9 cellular contexts compared by ENCODE assay signal in genomic region chr9:37953775-37954437, GRCh38. TPM values are rescaled to one million over a fixed set of nuclear protein-coding genes. Genes with fewer than 3 reads are reported as not detected.
A peak's percentile ranks its signal among the peaks of the same experiment; 100 is the strongest.
DNase-seq lines count a peak whose midpoint lies in the region; ATAC-seq, FAIRE-seq and TF ChIP-seq lines count a peak whose summit lies in the region.
"Had no signal": no experiment of that assay in that cellular context is flagged by ENCODE, and none has a peak within 500 bp of the region (broad histone marks: within the 10 kb centered on the region; RNA-seq: fewer than 3 reads in every experiment).

No MANE protein-coding gene starts in this region.

- no peaks in the 10 kb centered on the region for H3K36me3 Mint-ChIP-seq in activated T-helper 17 cell treated with anti-CD3 and anti-CD28 coated beads, Interleukin-2, amount 50 U/mL, for 72 hours (ENCODE audit: low read depth)

- H3K27me3 Mint-ChIP-seq in activated T-helper 17 cell treated with anti-CD3 and anti-CD28 coated beads, Interleukin-2, amount 50 U/mL, for 72 hours, result no peaks in the 10 kb centered on the region

- no peaks in the 10 kb centered on the region for H3K79me2 ChIP-seq in HepG2 (ENCODE audit: insufficient read depth, low read length)
- H3K79me2 ChIP-seq: parathyroid adenoma had no signal

- H3K4me3 Mint-ChIP-seq in activated T-helper 17 cell treated with anti-CD3 and anti-CD28 coated beads, Interleukin-2, amount 50 U/mL, for 72 hours, result peak overlapping the region; percentile 71

- intact Hi-C loops in HepG2 (cut with micrococcal nuclease; ENCODE audit: unreplicated experiment), result no loop called here

- CTCF ChIA-PET in HepG2 (lab: Yijun Ruan, JAX; ENCODE audit: low intra/inter-chr PET ratio, low total read pairs), result no interaction called here

- peaks cover 31% of the 10 kb centered on the region for H3K4me1 Mint-ChIP-seq in activated T-helper 17 cell treated with anti-CD3 and anti-CD28 coated beads, Interleukin-2, amount 50 U/mL, for 72 hours

- no peak overlapping the region for H3K4me3 ChIP-seq in HepG2 (replicated peaks in 1 of 3; ENCODE audit: insufficient read depth in 1 of 3, low read depth in 2 of 3, low read length in 3 of 3)
- H3K4me3 ChIP-seq in suprapubic skin, result no peak overlapping the region

- POLR2A ChIA-PET in HepG2 (lab: Yijun Ruan, JAX), result no interaction called here

- TF ChIP-seq CTCF in GM20000 (IDR thresholded peaks at IDR 0.05; ENCODE audit: extremely low read depth, missing control alignments) (no peak), HepG2 (CRISPR knock-in tag; IDR thresholded peaks at IDR 0.05) (no peak), suprapubic skin (IDR thresholded peaks at IDR 0.05) (no peak)

- H4K20me1 ChIP-seq in HepG2 (ENCODE audit: insufficient read depth, low read length), result peaks cover 37% of the 10 kb centered on the region; the same call in 1 of the 2 replicates

- H3K27ac ChIP-seq in HepG2 (ENCODE audit: extremely low read length, insufficient read depth, low read length), result no peak overlapping the region
- peak overlapping the region; percentile 26 for H3K27ac ChIP-seq in suprapubic skin
- H3K27ac ChIP-seq: parathyroid adenoma had no signal

- H3K4me2 ChIP-seq in HepG2 (ENCODE audit: low read depth, low read length), result no peak overlapping the region

- no peaks in the 10 kb centered on the region for H3K9me3 Mint-ChIP-seq in activated T-helper 17 cell treated with anti-CD3 and anti-CD28 coated beads, Interleukin-2, amount 50 U/mL, for 72 hours

- no peak overlapping the region for H3K9ac ChIP-seq in HepG2 (ENCODE audit: insufficient read depth, low read depth, low read length)
- H3K9ac ChIP-seq: parathyroid adenoma had no signal

- TF ChIP-seq RAD21 in HepG2 (CRISPR knock-in tag; IDR thresholded peaks at IDR 0.05), result no peak

- DNase-seq in DMS53 treated with DMSO at 0.1 percent for 48 hours (lab: John Stamatoyannopoulos, UW; ENCODE audit: unreplicated experiment) (peak; percentile 15), GM20000 (ENCODE audit: low spot score) (peak; percentile 72), HepG2 (ENCODE audit: low spot score) (no peak), suprapubic skin (ENCODE audit: low spot score in 2 of 2) (no peak), NCI-H526 treated with DMSO at 0.1 percent for 48 hours (lab: John Stamatoyannopoulos, UW) (no peak), globus pallidus (ENCODE audit: low spot score) (no peak)

- H2AFZ ChIP-seq in HepG2 (ENCODE audit: low read length), result no peak overlapping the region
- H2AFZ ChIP-seq: parathyroid adenoma had no signal

- H3K27ac Mint-ChIP-seq in activated T-helper 17 cell treated with anti-CD3 and anti-CD28 coated beads, Interleukin-2, amount 50 U/mL, for 72 hours, result peak overlapping the region; percentile 88

- TF ChIP-seq POLR2A in HepG2 (IDR thresholded peaks at IDR 0.05; ENCODE audit: insufficient read depth in 1 of 2, low read depth in 2 of 2, low read length in 2 of 2) (no peak), suprapubic skin (IDR thresholded peaks at IDR 0.05) (no peak)

- in situ Hi-C loops in HepG2 (cut with HindIII; ENCODE audit: extremely low pct_ligation_motif_present, low pct_unique_long_range_greater_than_20kb), result no loop called here

- TF ChIP-seq EP300 in HepG2 (IDR thresholded peaks at IDR 0.05; ENCODE audit: low read depth in 2 of 2, low read length in 2 of 2), result no peak
- TF ChIP-seq EP300 in HepG2 (CRISPR knock-in tag; IDR thresholded peaks at IDR 0.05; ENCODE audit: borderline replicate concordance), result no peak
- no peak for TF ChIP-seq EP300 in suprapubic skin (IDR thresholded peaks at IDR 0.05)

- 95% methylated on average over 14 of the region's 14 CpGs for WGBS in HepG2 (ENCODE audit: low lambda C conversion rate)
- WGBS in suprapubic skin, result 45% methylated on average over 14 of the region's 14 CpGs

- no peaks in the 10 kb centered on the region for H3K27me3 ChIP-seq in HepG2 (ENCODE audit: control insufficient read depth in 1 of 2, insufficient read depth in 2 of 2, low read length in 2 of 2)
- no peaks in the 10 kb centered on the region for H3K27me3 ChIP-seq in suprapubic skin

- H3K4me1 ChIP-seq in HepG2 (ENCODE audit: insufficient read depth, low read length) (peaks cover 30% of the 10 kb centered on the region), suprapubic skin (peaks cover 16% of the 10 kb centered on the region)
- H3K4me1 ChIP-seq: parathyroid adenoma had no signal

- no TSS peak for BruUV-seq in HepG2 (replicated peaks; lab: Mats Ljungman, UMichigan)

- H3K9me3 ChIP-seq in HepG2 (ENCODE audit: low read length) (no peaks in the 10 kb centered on the region), suprapubic skin (no peaks in the 10 kb centered on the region)

- ATAC-seq in HG03520 (IDR thresholded peaks at IDR 0.05; ENCODE audit: unreplicated experiment) (peak; percentile 63), HepG2 (no peak)
- ATAC-seq in activated T-helper 17 cell treated with anti-CD3 and anti-CD28 coated beads, Interleukin-2, amount 50 U/mL, for 72 hours (replicated peaks), result peak; percentile 90

- no peak for FAIRE-seq in HepG2 (lab: Jason Lieb, UNC)

- H3K36me3 ChIP-seq in HepG2 (replicated peaks in 1 of 2; ENCODE audit: control insufficient read depth in 1 of 2, insufficient read depth in 2 of 2, low read length in 2 of 2) (peaks cover 48 to 96% of the 10 kb centered on the region in 2 experiments), suprapubic skin (peaks cover 28% of the 10 kb centered on the region)

TF ChIP-seq in HepG2, 621 proteins besides CTCF, POLR2A, EP300 and RAD21 (continues in another document):
- TF ChIP-seq ZKSCAN8 (CRISPR knock-in tag; IDR thresholded peaks at IDR 0.05; ENCODE audit: borderline replicate concordance), result no peak
- TF ChIP-seq ZNF512B (CRISPR knock-in tag; IDR thresholded peaks at IDR 0.05; ENCODE audit: borderline replicate concordance), result no peak

RNA-seq across cellular contexts. Expression of gene SLC25A51, which starts 50.0 kb away (rescaled TPM):
- 10 to 100 TPM; 20.4 to 34.7 TPM for total RNA-seq in activated T-helper 17 cell treated with anti-CD3 and anti-CD28 coated beads, Interleukin-2, amount 50 U/mL, for 72 hours
- total RNA-seq in HepG2 (2016; rRNA removed; fragmentation: Illumina TruSeq; extraction: Trizol) (37.7 and 40.7 TPM in 2 replicates), suprapubic skin (10 to 100 TPM; 21.0 to 31.6 (median 26.1) TPM)
- total RNA-seq in HepG2 (2016; cell fraction: cytosol; rRNA removed; fragmentation: Illumina TruSeq; extraction: Trizol; ENCODE audit: low read depth), result 39.8 and 41.5 TPM in 2 replicates
- 35.8 and 36.3 TPM in 2 replicates for total RNA-seq in HepG2 (2016; cell fraction: insoluble cytoplasmic fraction; rRNA removed; fragmentation: Illumina TruSeq; extraction: Trizol)
- 69.7 and 71.8 TPM in 2 replicates for total RNA-seq in HepG2 (2016; cell fraction: membrane; rRNA removed; fragmentation: Illumina TruSeq; extraction: Trizol)
- 20.0 and 24.7 TPM in 2 replicates for total RNA-seq in HepG2 (2016; cell fraction: nucleus; rRNA removed; fragmentation: Illumina TruSeq; extraction: Trizol)
- 14.6 and 15.4 TPM in 2 replicates for polyA plus RNA-seq in HepG2 (2011; rRNA removed)
- polyA plus RNA-seq in HepG2 (2011; cell fraction: cytosol; rRNA removed), result 8.9 and 11.5 TPM in 2 replicates
- polyA plus RNA-seq in HepG2 (2011; cell fraction: nucleus; rRNA removed), result 11.8 and 14.7 TPM in 2 replicates
- polyA plus RNA-seq in HepG2 (2012), result 6.0 and 8.4 TPM in 2 replicates
- polyA plus RNA-seq in HepG2 (2016; cell fraction: cytosol; fragmentation: Illumina TruSeq; extraction: Trizol; ENCODE audit: low read depth), result 44.8 and 48.9 TPM in 2 replicates
- 19.9 and 21.9 TPM in 2 replicates for polyA plus RNA-seq in HepG2 (2016; cell fraction: insoluble cytoplasmic fraction; fragmentation: Illumina TruSeq; extraction: Trizol; ENCODE audit: low read depth)
- polyA plus RNA-seq in HepG2 (2016; cell fraction: membrane; fragmentation: Illumina TruSeq; extraction: Trizol; ENCODE audit: low read depth), result 48.0 and 51.0 TPM in 2 replicates
- 17.6 and 20.1 TPM in 2 replicates for polyA plus RNA-seq in HepG2 (2016; cell fraction: nucleus; fragmentation: Illumina TruSeq; extraction: Trizol; ENCODE audit: insufficient read depth, low read depth)
- polyA minus RNA-seq in HepG2 (2011; rRNA and poly(A)+ RNA removed; ENCODE audit: low replicate concordance), result 41.7 and 51.3 TPM in 2 replicates
- 17.5 and 18.0 TPM in 2 replicates for polyA minus RNA-seq in HepG2 (2011; cell fraction: cytosol; rRNA and poly(A)+ RNA removed)
- 40.2 and 47.6 TPM in 2 replicates for polyA minus RNA-seq in HepG2 (2011; cell fraction: nucleus; rRNA and poly(A)+ RNA removed)

Comparison
In these comparisons a context has a peak if more than half of its experiments do, and no peak if none do; other contexts are left out.
1. DNase-seq: peak in DMS53 treated with DMSO at 0.1 percent for 48 hours (single experiment) and GM20000 (single experiment); none in HepG2 (single experiment), suprapubic skin (0 of 2), NCI-H526 treated with DMSO at 0.1 percent for 48 hours (single experiment) and globus pallidus (single experiment).